In genomic region chr2:191844706-191845105, GRCh38 we compare ENCODE assay signal across 1 cellular context.
TF ChIP-seq lines count a peak whose summit lies in the region.

No MANE protein-coding gene starts in this region.

TF ChIP-seq in A549, 52 proteins besides CTCF, POLR2A, EP300 and RAD21 (continued from another document):
- no peak for TF ChIP-seq BHLHE40 (IDR thresholded peaks at IDR 0.05; ENCODE audit: low read depth, low read length)
TF ChIP-seq in A549: peak in this region for 0.
